ENCODE assay signal across 8 cellular contexts in the genomic region with DNA sequence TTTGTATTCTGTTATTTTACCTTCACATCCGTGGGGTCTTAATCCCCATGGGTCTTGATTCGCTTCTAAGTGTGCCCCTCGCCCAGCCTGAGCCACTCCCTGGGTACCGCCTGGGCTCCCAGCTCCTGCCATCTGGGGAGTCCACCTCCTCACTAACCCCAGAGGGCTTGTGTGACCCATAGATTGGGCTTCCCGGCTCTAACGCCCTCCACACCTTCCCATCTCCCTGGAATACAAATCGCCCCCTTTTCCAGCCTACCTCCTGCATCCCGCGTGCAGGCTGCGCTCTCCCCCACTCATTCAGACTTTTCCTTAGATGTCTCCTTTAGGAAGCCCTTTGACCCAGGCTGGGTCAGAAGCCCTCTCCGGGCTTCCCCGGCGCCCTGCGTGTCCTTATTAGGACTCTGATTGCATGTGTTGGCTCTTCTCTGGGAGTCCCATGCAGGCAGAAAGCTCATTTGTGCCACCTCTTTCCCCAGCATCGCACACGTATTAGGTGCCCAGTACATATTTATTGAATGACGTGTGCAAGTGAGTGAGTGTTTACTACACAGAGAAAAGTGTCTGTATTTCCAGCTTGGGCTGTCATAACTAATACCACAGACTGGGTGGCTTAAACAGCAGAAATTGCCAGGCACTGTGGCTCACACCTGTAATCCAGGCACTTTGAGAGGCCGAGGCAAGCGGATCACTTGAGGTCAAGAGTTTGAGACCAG. TPM values are rescaled to one million over a fixed set of nuclear protein-coding genes. Genes with fewer than 3 reads are reported as not detected.
DNase-seq lines count a peak whose midpoint lies in the region; ATAC-seq and TF ChIP-seq lines count a peak whose summit lies in the region.

No MANE protein-coding gene starts in this region.

- peaks cover 28% of the 10 kb centered on the region for H3K4me1 Mint-ChIP-seq in activated naive CD8-positive, alpha-beta T cell treated with anti-CD3 and anti-CD28 coated beads, Interleukin-2, amount 50 U/mL, for 24 hours
- peaks cover 11% of the 10 kb centered on the region for H3K4me1 Mint-ChIP-seq in type B pancreatic cell (ENCODE audit: unreplicated experiment)

- H3K4me3 ChIP-seq in heart right ventricle (peak overlapping the region; percentile 64 to 98 (median 88)), left lung (peak overlapping the region; percentile 68 to 87)

- peaks cover 2% of the 10 kb centered on the region for H3K27me3 Mint-ChIP-seq in activated naive CD8-positive, alpha-beta T cell treated with anti-CD3 and anti-CD28 coated beads, Interleukin-2, amount 50 U/mL, for 24 hours
- peaks cover 5% of the 10 kb centered on the region for H3K27me3 Mint-ChIP-seq in type B pancreatic cell

- H3K27ac Mint-ChIP-seq in activated naive CD8-positive, alpha-beta T cell treated with anti-CD3 and anti-CD28 coated beads, Interleukin-2, amount 50 U/mL, for 24 hours, result peak overlapping the region; percentile 97
- H3K27ac Mint-ChIP-seq in type B pancreatic cell, result peak overlapping the region; percentile 98

- H3K4me3 Mint-ChIP-seq in activated naive CD8-positive, alpha-beta T cell treated with anti-CD3 and anti-CD28 coated beads, Interleukin-2, amount 50 U/mL, for 24 hours, result peak overlapping the region; percentile 90
- H3K4me3 Mint-ChIP-seq in type B pancreatic cell, result peak overlapping the region; percentile 97

- no peaks in the 10 kb centered on the region for H3K9me3 Mint-ChIP-seq in activated naive CD8-positive, alpha-beta T cell treated with anti-CD3 and anti-CD28 coated beads, Interleukin-2, amount 50 U/mL, for 24 hours
- no peaks in the 10 kb centered on the region for H3K9me3 Mint-ChIP-seq in type B pancreatic cell

- TF ChIP-seq CTCF in heart right ventricle (IDR thresholded peaks at IDR 0.05) (no peak), left lung (IDR thresholded peaks at IDR 0.05) (no peak), type B pancreatic cell (conservative IDR thresholded peaks at IDR 0.05) (no peak), GM13976 (IDR thresholded peaks at IDR 0.05; ENCODE audit: borderline replicate concordance, control extremely low read depth, extremely low read depth, insufficient read depth, missing control alignments) (no peak)

- ATAC-seq in heart right ventricle (peak in 1 of 8 donors; percentile 14), Right ventricle myocardium inferior (no peak), left lung (peak; percentile 13)
- ATAC-seq in activated naive CD8-positive, alpha-beta T cell treated with anti-CD3 and anti-CD28 coated beads, Interleukin-2, amount 50 U/mL, for 24 hours, result no peak

- H3K27me3 ChIP-seq in heart right ventricle (no peaks in the 10 kb centered on the region), left lung (no peaks in the 10 kb centered on the region)

- peaks cover 5 to 22% (median 20%) of the 10 kb centered on the region in 9 donors for H3K4me1 ChIP-seq in heart right ventricle
- H3K4me1 ChIP-seq in left lung, result peaks cover 12 to 24% of the 10 kb centered on the region in 2 donors

- in situ Hi-C loops in GM13976 (cut with MboI; ENCODE audit: low sequenced_read_pairs, unreplicated experiment), result loop anchor here (25.0 kb wide), 1 partner anchor 129 kb away; no protein-coding TSS in a partner anchor

- H3K36me3 ChIP-seq in heart right ventricle (peaks cover 0 to 31% (median 0%) of the 10 kb centered on the region in 9 donors), left lung (peaks cover 0 to 23% of the 10 kb centered on the region in 2 donors)

- no peak for DNase-seq in heart right ventricle
- DNase-seq in Right ventricle myocardium inferior (ENCODE audit: missing footprints), result no peak
- no peak for DNase-seq in activated naive CD8-positive, alpha-beta T cell treated with anti-CD3 and anti-CD28 coated beads, Interleukin-2, amount 50 U/mL, for 24 hours
- DNase-seq in left lung, result no peak
- DNase-seq in type B pancreatic cell (ENCODE audit: extremely low spot score, unreplicated experiment), result no peak
- no peak for DNase-seq in H4 (ENCODE audit: low spot score)
- DNase-seq in MV-4-11 (lab: John Stamatoyannopoulos, UW), result no peak
- no peak for DNase-seq in GM13976 (ENCODE audit: low spot score)

- 22 to 23% methylated on average over 19 of the region's 19 CpGs for WGBS in heart right ventricle, 2 donors

- peaks cover 11% of the 10 kb centered on the region for H3K36me3 Mint-ChIP-seq in activated naive CD8-positive, alpha-beta T cell treated with anti-CD3 and anti-CD28 coated beads, Interleukin-2, amount 50 U/mL, for 24 hours (ENCODE audit: low read depth)
- no peaks in the 10 kb centered on the region for H3K36me3 Mint-ChIP-seq in type B pancreatic cell

- intact Hi-C loops in heart right ventricle (cut with DNase I) (loop anchor here in 6 of 10 donors (2.0 to 10.0 kb wide), 5 partner anchors 71 to 121 kb away; partner anchors contain the start of gene RPL18A (in 1 of the 6)), Right ventricle myocardium inferior (cut with DNase I) (no loop called here), left lung (cut with DNase I) (no loop called here)

- H3K9me3 ChIP-seq in heart right ventricle, result no peaks in the 10 kb centered on the region
- no peaks in the 10 kb centered on the region for H3K9me3 ChIP-seq in left lung

- H3K27ac ChIP-seq in heart right ventricle (peak overlapping the region in 7 of 10 donors; percentile 74 to 98 (median 86)), left lung (peak overlapping the region; percentile 37 to 89)

RNA-seq across cellular contexts. Expression of gene CCDC124, which starts 0.8 kb away (rescaled TPM):
- 10 to 100 TPM; 52.0 to 94.2 (median 61.6) TPM for total RNA-seq in heart right ventricle
- 100 to 1,000 TPM; 135 to 240 TPM for polyA plus RNA-seq in heart right ventricle
- 85.9 TPM for total RNA-seq in Right ventricle myocardium inferior
- total RNA-seq in left lung, result 10 to 100 TPM; 60.5 to 75.7 TPM
- total RNA-seq in type B pancreatic cell (ENCODE audit: low replicate concordance), result 86.0 and 90.9 TPM in 2 replicates
- total RNA-seq in H4 (2014; rRNA removed; shearing (Covaris generic)), result 30.4 and 36.6 TPM in 2 replicates

RNA-seq across cellular contexts. Expression of gene KCNN1, which starts 33.3 kb away (rescaled TPM):
- total RNA-seq in heart right ventricle (under 1 TPM in 1 of 10 donors, not detected in 9; 0.72 TPM), Right ventricle myocardium inferior (not detected), left lung (under 1 TPM; 0.06 to 0.10 TPM), type B pancreatic cell (ENCODE audit: low replicate concordance) (13.4 and 15.3 TPM in 2 replicates)
- not detected for polyA plus RNA-seq in heart right ventricle
- total RNA-seq in H4 (2014; rRNA removed; shearing (Covaris generic)), result 0.49 and 1.7 TPM in 2 replicates

Comparison
In these comparisons a context has a peak if more than half of its experiments do, and no peak if none do; other contexts are left out.
1. intact Hi-C loops: an anchor here in heart right ventricle (2.0 to 10.0 kb wide); none called in Right ventricle myocardium inferior and left lung.